In genomic region chrX:50677789-50678188, GRCh38 we compare ENCODE assay signal across 23 cellular contexts.
DNase-seq lines count a peak whose midpoint lies in the region; FAIRE-seq and TF ChIP-seq lines count a peak whose summit lies in the region.
"Had no signal": no experiment of that assay in that cellular context is flagged by ENCODE, and none has a peak within 500 bp of the region (broad histone marks: within the 10 kb centered on the region; RNA-seq: fewer than 3 reads in every experiment).

No MANE protein-coding gene starts in this region.

- no peaks in the 10 kb centered on the region for H4K20me1 ChIP-seq in astrocyte (ENCODE audit: insufficient read depth, low read length)
- H4K20me1 ChIP-seq: BLaER1 had no signal

- H3K4me1 ChIP-seq in astrocyte (ENCODE audit: insufficient read depth, low read length), result no peaks in the 10 kb centered on the region
- H3K4me1 ChIP-seq: BLaER1, HAP-1 had no signal

- no peaks in the 10 kb centered on the region for H3K9me3 Mint-ChIP-seq in astrocyte (ENCODE audit: unreplicated experiment)
- no peaks in the 10 kb centered on the region for H3K9me3 Mint-ChIP-seq in CD14-positive monocyte
- H3K9me3 Mint-ChIP-seq: CD4-positive, alpha-beta T cell; CD8-positive, alpha-beta memory T cell; HFFc6 had no signal

- intact Hi-C loops in CD14-positive monocyte (cut with micrococcal nuclease), result no loop called here

- no peak overlapping the region for H2AFZ ChIP-seq in astrocyte (ENCODE audit: low read depth, low read length)

- no peak overlapping the region for H3K4me2 ChIP-seq in astrocyte (ENCODE audit: low read length)
- H3K4me2 ChIP-seq: BLaER1 had no signal

- TF ChIP-seq CTCF in astrocyte (IDR thresholded peaks at IDR 0.05; ENCODE audit: insufficient read depth, low read depth, low read length), result no peak
- TF ChIP-seq CTCF in CD14-positive monocyte (IDR thresholded peaks at IDR 0.05), result no peak

- no peak overlapping the region for H3K4me3 ChIP-seq in astrocyte (ENCODE audit: insufficient read depth, low read depth, low read length)
- H3K4me3 ChIP-seq: BLaER1, GM12878, HAP-1 had no signal

- H3K4me1 Mint-ChIP-seq in astrocyte (ENCODE audit: low read depth, unreplicated experiment) (no peaks in the 10 kb centered on the region), CD14-positive monocyte (no peaks in the 10 kb centered on the region)
- H3K4me1 Mint-ChIP-seq: B cell; CD8-positive, alpha-beta memory T cell had no signal

- H3K27ac Mint-ChIP-seq in astrocyte (ENCODE audit: unreplicated experiment) (no peak overlapping the region), CD14-positive monocyte (no peak overlapping the region)
- H3K27ac Mint-ChIP-seq: B cell; CD4-positive, alpha-beta T cell; CD8-positive, alpha-beta memory T cell; HFFc6 had no signal

- H3K4me3 Mint-ChIP-seq in astrocyte (ENCODE audit: unreplicated experiment), result no peak overlapping the region
- H3K4me3 Mint-ChIP-seq in CD14-positive monocyte, result no peak overlapping the region
- H3K4me3 Mint-ChIP-seq: B cell; CD4-positive, alpha-beta T cell; CD8-positive, alpha-beta memory T cell; HFFc6 had no signal

- FAIRE-seq in astrocyte (lab: Jason Lieb, UNC), result peak; percentile 56
- FAIRE-seq: A204.1, D721Med, GM12878, GM18507, H54 had no signal

- no peaks in the 10 kb centered on the region for H3K79me2 ChIP-seq in astrocyte (ENCODE audit: insufficient read depth, low read length)

- DNase-seq in M059J (ENCODE audit: low read depth), result peak; percentile 6
- no peak for DNase-seq in astrocyte (ENCODE audit: low read depth)
- peak; percentile 67 for DNase-seq in dermis blood vessel endothelial cell
- DNase-seq in lung microvascular endothelial cell (ENCODE audit: low read depth in 2 of 2), result peak; percentile 34 to 67
- no peak for DNase-seq in CD14-positive monocyte (ENCODE audit: low spot score)
- no peak for DNase-seq in A172 (ENCODE audit: low spot score)
- DNase-seq: CD4-positive, alpha-beta T cell; CD8-positive, alpha-beta memory T cell; DMS 273 treated with DMSO at 0.1 percent for 48 hours; DMS79; EL; GDM1; GOT3; HFFc6 had no signal

- no peaks in the 10 kb centered on the region for H3K27me3 Mint-ChIP-seq in astrocyte (ENCODE audit: low read depth, unreplicated experiment)
- H3K27me3 Mint-ChIP-seq in CD14-positive monocyte (ENCODE audit: low read depth in 3 of 3), result peaks cover 0 to 7% (median 0%) of the 10 kb centered on the region in 3 donors
- H3K27me3 Mint-ChIP-seq: B cell; CD8-positive, alpha-beta memory T cell had no signal

- no peaks in the 10 kb centered on the region for H3K27me3 ChIP-seq in astrocyte (ENCODE audit: insufficient read depth, low read length)

- H3K36me3 Mint-ChIP-seq in astrocyte (ENCODE audit: low read depth, unreplicated experiment) (no peaks in the 10 kb centered on the region), CD14-positive monocyte (no peaks in the 10 kb centered on the region)
- H3K36me3 Mint-ChIP-seq: CD8-positive, alpha-beta memory T cell had no signal

- H3K9ac ChIP-seq in astrocyte (ENCODE audit: low read length), result no peak overlapping the region
- H3K9ac ChIP-seq: BLaER1 had no signal

- H3K9me3 ChIP-seq in astrocyte (ENCODE audit: insufficient read depth, low read depth, low read length), result no peaks in the 10 kb centered on the region
- H3K9me3 ChIP-seq: BLaER1, HAP-1 had no signal

- no peaks in the 10 kb centered on the region for H3K36me3 ChIP-seq in astrocyte (ENCODE audit: insufficient read depth, low read length)
- H3K36me3 ChIP-seq: BLaER1, HAP-1 had no signal

- H3K27ac ChIP-seq in astrocyte (ENCODE audit: low read depth, low read length), result no peak overlapping the region
- H3K27ac ChIP-seq: BLaER1, C4-2B had no signal

Comparison
In these comparisons a context has a peak if more than half of its experiments do, and no peak if none do; other contexts are left out.
1. DNase-seq: peak in M059J (single experiment), dermis blood vessel endothelial cell (single experiment) and lung microvascular endothelial cell (2 of 2); none in astrocyte (single experiment), CD14-positive monocyte (single experiment) and A172 (single experiment).